Comparison of ENCODE assay signal across 23 cellular contexts in genomic region chr6:167420177-167420576, GRCh38.
DNase-seq lines count a peak whose midpoint lies in the region; ATAC-seq and TF ChIP-seq lines count a peak whose summit lies in the region.
"Had no signal": no experiment of that assay in that cellular context is flagged by ENCODE, and none has a peak within 500 bp of the region (broad histone marks: within the 10 kb centered on the region; RNA-seq: fewer than 3 reads in every experiment).

No MANE protein-coding gene starts in this region.

- no peaks in the 10 kb centered on the region for H3K79me2 ChIP-seq in neural progenitor cell (ENCODE audit: low read depth)

- peaks cover 3% of the 10 kb centered on the region for H3K9me3 Mint-ChIP-seq in neural progenitor cell
- H3K9me3 Mint-ChIP-seq: CD8-positive, alpha-beta T cell had no signal

- intact Hi-C loops in Panc1 (cut with micrococcal nuclease; ENCODE audit: unreplicated experiment), result loop anchor here (5.0 kb wide), 1 partner anchor 477 kb away; no protein-coding TSS in a partner anchor
- intact Hi-C loops in upper lobe of right lung (cut with DNase I), result no loop called here
- intact Hi-C loops in mucosa of descending colon (cut with DNase I, micrococcal nuclease), result no loop called here

- ATAC-seq in Panc1, result peak; percentile 32; the same call in 1 of the 2 replicates
- ATAC-seq in upper lobe of right lung, result no peak
- no peak for ATAC-seq in mucosa of descending colon
- no peak for ATAC-seq in GM19328 (IDR thresholded peaks at IDR 0.05; ENCODE audit: unreplicated experiment)
- ATAC-seq: CD8-positive, alpha-beta T cell; GM12878 had no signal

- CTCF ChIA-PET in Panc1 (lab: Charles Lee), result no interaction called here

- no peak for TF ChIP-seq CTCF in Panc1 (IDR thresholded peaks at IDR 0.05)
- TF ChIP-seq CTCF in neural progenitor cell (IDR thresholded peaks at IDR 0.05), result no peak
- TF ChIP-seq CTCF in upper lobe of right lung (IDR thresholded peaks at IDR 0.05), result no peak
- no peak for TF ChIP-seq CTCF in mucosa of descending colon (IDR thresholded peaks at IDR 0.05)

- H3K4me3 ChIP-seq in Panc1 (ENCODE audit: low read depth in 2 of 2, low read length in 2 of 2) (no peak overlapping the region), neural progenitor cell (no peak overlapping the region), upper lobe of right lung (no peak overlapping the region), mucosa of descending colon (no peak overlapping the region)
- H3K4me3 ChIP-seq: GM12878, MG63, PC-9 had no signal

- peaks cover 8% of the 10 kb centered on the region for H3F3A ChIP-seq in neural progenitor cell (ENCODE audit: low read depth)

- POLR2A ChIA-PET in Panc1 (lab: Charles Lee), result no interaction called here

- no peaks in the 10 kb centered on the region for H4K20me1 ChIP-seq in neural progenitor cell (ENCODE audit: low read depth)

- no TSS peak for BruUV-seq in Panc1 (replicated peaks; lab: Mats Ljungman, UMichigan)

- H2AFZ ChIP-seq in neural progenitor cell (replicated peaks), result no peak overlapping the region
- H2AFZ ChIP-seq: PC-9 had no signal

- H3K27me3 Mint-ChIP-seq in neural progenitor cell (ENCODE audit: insufficient read depth, low read depth), result no peaks in the 10 kb centered on the region

- H3K4me1 ChIP-seq in Panc1 (ENCODE audit: control insufficient read depth, insufficient read depth, low read length) (peaks cover 4% of the 10 kb centered on the region), neural progenitor cell (peaks cover 29% of the 10 kb centered on the region), upper lobe of right lung (no peaks in the 10 kb centered on the region), mucosa of descending colon (ENCODE audit: low read depth) (peaks cover 5% of the 10 kb centered on the region)
- H3K4me1 ChIP-seq: Caco-2 had no signal

- DNase-seq in Panc1 (ENCODE audit: low read depth, low spot score), result no peak
- peak; percentile 43 for DNase-seq in ecto neural progenitor cell (ENCODE audit: low spot score)
- peak; percentile 29 for DNase-seq in neural progenitor cell (ENCODE audit: low spot score)
- DNase-seq in upper lobe of right lung, result peak; percentile 27
- no peak for DNase-seq in mucosa of descending colon
- no peak for DNase-seq in DMS153 (lab: John Stamatoyannopoulos, UW)
- DNase-seq: C1 segment of cervical spinal cord; Caco-2; CD8-positive, alpha-beta T cell; DMS79; EL; GDM1; IMR-90; KG1; MG63; NCI-H1694; NCI-H2029 treated with DMSO at 0.1 percent for 48 hours; NCI-H526 treated with DMSO at 0.1 percent for 48 hours; PC-9; SHP77 treated with DMSO at 0.1 percent for 48 hours had no signal

- H3K36me3 ChIP-seq in Panc1 (ENCODE audit: control insufficient read depth, insufficient read depth, low read length), result no peaks in the 10 kb centered on the region
- H3K36me3 ChIP-seq in neural progenitor cell, result no peaks in the 10 kb centered on the region
- H3K36me3 ChIP-seq in upper lobe of right lung, result no peaks in the 10 kb centered on the region
- no peaks in the 10 kb centered on the region for H3K36me3 ChIP-seq in mucosa of descending colon (ENCODE audit: low read depth)
- H3K36me3 ChIP-seq: MG63 had no signal

- H3K27ac ChIP-seq in Panc1 (ENCODE audit: low read length) (no peak overlapping the region), neural progenitor cell (no peak overlapping the region), upper lobe of right lung (no peak overlapping the region)
- H3K27ac ChIP-seq: PC-9, RWPE1 had no signal

- no peak overlapping the region for H3K4me2 ChIP-seq in neural progenitor cell
- H3K4me2 ChIP-seq: PC-9 had no signal

- no peak overlapping the region for H3K9ac ChIP-seq in neural progenitor cell

- H3K36me3 Mint-ChIP-seq in neural progenitor cell, result no peaks in the 10 kb centered on the region
- H3K36me3 Mint-ChIP-seq: CD8-positive, alpha-beta T cell had no signal

- H3K4me3 Mint-ChIP-seq in neural progenitor cell, result no peak overlapping the region
- H3K4me3 Mint-ChIP-seq: CD8-positive, alpha-beta T cell had no signal

- no peaks in the 10 kb centered on the region for H3K9me3 ChIP-seq in Panc1 (ENCODE audit: control insufficient read depth, insufficient read depth, low read depth, low read length)
- H3K9me3 ChIP-seq in neural progenitor cell (ENCODE audit: low read depth), result no peaks in the 10 kb centered on the region
- H3K9me3 ChIP-seq in upper lobe of right lung, result no peaks in the 10 kb centered on the region
- no peaks in the 10 kb centered on the region for H3K9me3 ChIP-seq in mucosa of descending colon
- H3K9me3 ChIP-seq: Caco-2, MG63 had no signal

- peaks cover 34% of the 10 kb centered on the region for H3K27me3 ChIP-seq in Panc1 (ENCODE audit: control insufficient read depth, insufficient read depth, low read length)
- no peaks in the 10 kb centered on the region for H3K27me3 ChIP-seq in neural progenitor cell
- peaks cover 5% of the 10 kb centered on the region for H3K27me3 ChIP-seq in upper lobe of right lung

- H3K4me1 Mint-ChIP-seq in neural progenitor cell, result peaks cover 19% of the 10 kb centered on the region

- no peak overlapping the region for H3K27ac Mint-ChIP-seq in neural progenitor cell
- H3K27ac Mint-ChIP-seq: CD8-positive, alpha-beta T cell had no signal

- in situ Hi-C loops in Panc1 (cut with HindIII; ENCODE audit: low pct_unique_long_range_greater_than_20kb, low sequenced_read_pairs), result no loop called here

Comparison
In these comparisons a context has a peak if more than half of its experiments do, and no peak if none do; other contexts are left out.
1. DNase-seq: peak in ecto neural progenitor cell (single experiment), neural progenitor cell (single experiment) and upper lobe of right lung (single experiment); none in Panc1 (single experiment), mucosa of descending colon (0 of 3) and DMS153 (single experiment).